ENCODE assay signal across 14 cellular contexts in the genomic region with DNA sequence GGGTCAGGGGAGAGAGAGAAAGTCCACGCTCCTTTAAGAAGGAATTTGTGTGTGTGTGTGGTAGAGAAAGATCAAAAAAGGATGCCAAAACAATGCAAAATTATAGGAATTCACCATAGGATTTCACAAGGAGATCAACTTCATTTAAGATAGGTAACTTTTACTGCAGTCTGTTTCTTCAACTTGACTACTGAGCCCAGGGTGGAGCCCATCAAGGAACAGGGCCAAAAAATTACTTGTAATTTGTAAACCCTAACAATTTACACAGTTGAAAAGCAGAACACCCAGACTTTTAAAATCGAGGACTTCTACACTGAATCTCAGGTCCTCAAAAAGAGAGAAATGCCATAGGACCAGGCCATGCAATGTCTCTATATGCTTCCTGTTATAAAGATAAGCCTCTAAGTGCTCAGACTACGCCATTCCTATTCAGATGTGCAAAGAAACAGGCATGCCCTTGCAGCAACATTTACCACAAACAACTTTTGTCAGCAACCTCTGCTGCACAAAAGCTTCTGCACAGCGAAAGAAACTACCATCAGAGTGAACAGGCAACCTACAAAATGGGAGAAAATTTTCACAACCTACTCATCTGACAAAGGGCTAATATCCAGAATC. TPM values are rescaled to one million over a fixed set of nuclear protein-coding genes. Genes with fewer than 3 reads are reported as not detected.
DNase-seq lines count a peak whose midpoint lies in the region; ATAC-seq, FAIRE-seq and TF ChIP-seq lines count a peak whose summit lies in the region.
"Had no signal": no experiment of that assay in that cellular context is flagged by ENCODE, and none has a peak within 500 bp of the region (broad histone marks: within the 10 kb centered on the region; RNA-seq: fewer than 3 reads in every experiment).

No MANE protein-coding gene starts in this region.

- no TSS peak for BruUV-seq in GM12878 (replicated peaks; lab: Mats Ljungman, UMichigan)

- no peak for TF ChIP-seq POLR2A in GM12878 (IDR thresholded peaks at IDR 0.05; ENCODE audit: low read depth, low read length)

- H3K4me1 ChIP-seq in Loucy (ENCODE audit: insufficient read depth, low read length, poor library complexity, severe bottlenecking) (peaks cover 16% of the 10 kb centered on the region), GM12878 (ENCODE audit: control insufficient read depth, insufficient read depth, low read length) (no peaks in the 10 kb centered on the region)
- peaks cover 47 to 74% of the 10 kb centered on the region in 2 donors for H3K4me1 ChIP-seq in naive thymus-derived CD4-positive, alpha-beta T cell (ENCODE audit: control insufficient read depth in 2 of 2, insufficient read depth in 2 of 2, low read length in 2 of 2)

- DNase-seq in CMK (ENCODE audit: low read depth) = peak; percentile 38
- DNase-seq in GM12878 (ENCODE audit: low read depth, low spot score) = no peak
- peak in 7 of 9 donors; percentile 45 to 84 (median 73) for DNase-seq in naive thymus-derived CD4-positive, alpha-beta T cell
- DNase-seq in dermis blood vessel endothelial cell = no peak
- DNase-seq in epidermal melanocyte (ENCODE audit: insufficient read length, low spot score) = no peak
- DNase-seq in NCI-H2227 (lab: John Stamatoyannopoulos, UW; ENCODE audit: unreplicated experiment) = no peak
- DNase-seq: amygdala; C1 segment of cervical spinal cord; dorsolateral prefrontal cortex; retina; stimulated activated CD4-positive, alpha-beta T cell treated with anti-CD3 and anti-CD28 coated beads, Interleukin-4, amount 100 ng/mL, for 1 hour; stimulated activated naive B cell treated with anti-CD40 and anti-IgM and Interleukin-4, amounts not matched to agents 10 μg/mL and 1 μg/mL and 100 μg/mL, for 72 hours had no signal

- TF ChIP-seq CTCF in Loucy (conservative IDR thresholded peaks at IDR 0.05; ENCODE audit: low read length) (no peak), GM12878 (IDR thresholded peaks at IDR 0.05 in 2 of 3, conservative IDR thresholded peaks at IDR 0.05 in 1 of 3; ENCODE audit: control insufficient read depth in 2 of 3, extremely low read depth in 1 of 3, insufficient read depth in 1 of 3, low read depth in 3 of 3, low read length in 3 of 3) (no peak)

- RAD21 ChIA-PET in GM12878 (lab: Charles Lee; ENCODE audit: unreplicated experiment) = no interaction called here

- peaks cover 17% of the 10 kb centered on the region for H3F3A ChIP-seq in Loucy (ENCODE audit: low read depth)

- intact Hi-C loops in GM12878 (cut with micrococcal nuclease; ENCODE audit: unreplicated experiment) = no loop called here
- intact Hi-C loops in naive thymus-derived CD4-positive, alpha-beta T cell (cut with micrococcal nuclease) = loop anchor here in 1 of 2 donors (1.0 to 2.0 kb wide), 4 partner anchors 8 to 108 kb away; no protein-coding TSS in a partner anchor

- H4K20me1 ChIP-seq in Loucy (ENCODE audit: insufficient read depth, low read length, poor library complexity, severe bottlenecking) (no peaks in the 10 kb centered on the region), GM12878 (ENCODE audit: control insufficient read depth, insufficient read depth) (no peaks in the 10 kb centered on the region)

- H3K27me3 ChIP-seq in Loucy (ENCODE audit: insufficient read depth, low read length, poor library complexity, severe bottlenecking) (no peaks in the 10 kb centered on the region), GM12878 (replicated peaks in 1 of 2; ENCODE audit: control insufficient read depth in 2 of 2, insufficient read depth in 2 of 2, low read length in 1 of 2) (no peaks in the 10 kb centered on the region)
- no peaks in the 10 kb centered on the region for H3K27me3 ChIP-seq in naive thymus-derived CD4-positive, alpha-beta T cell (ENCODE audit: control insufficient read depth in 2 of 2, insufficient read depth in 2 of 2, low read length in 2 of 2)

- WGBS in GM12878 (ENCODE audit: insufficient coverage, insufficient replicate concordance, low lambda C conversion rate, missing lambda C conversion rate) = 7% methylated on average over 4 of the region's 4 CpGs

- H3K9ac ChIP-seq in Loucy (ENCODE audit: low read depth, low read length, poor library complexity, severe bottlenecking) (peak overlapping the region; percentile 65), GM12878 (ENCODE audit: control insufficient read depth, insufficient read depth, low read length) (no peak overlapping the region)

- H3K79me2 ChIP-seq in Loucy (ENCODE audit: insufficient read depth, low read length) = no peaks in the 10 kb centered on the region
- H3K79me2 ChIP-seq in GM12878 (ENCODE audit: control insufficient read depth, insufficient read depth, low read length) = no peaks in the 10 kb centered on the region

- H3K9me3 ChIP-seq in Loucy (ENCODE audit: insufficient read depth, low read depth, low read length) (peaks cover 52% of the 10 kb centered on the region), GM12878 (replicated peaks; ENCODE audit: control insufficient read depth, insufficient read depth, low read length) (peaks cover 6% of the 10 kb centered on the region)
- H3K9me3 ChIP-seq in naive thymus-derived CD4-positive, alpha-beta T cell (ENCODE audit: control insufficient read depth in 2 of 3, low read length in 3 of 3) = peaks cover 8 to 16% (median 10%) of the 10 kb centered on the region in 3 experiments

- POLR2A ChIA-PET in GM12878 (lab: Charles Lee) = no interaction called here
- POLR2A ChIA-PET in naive thymus-derived CD4-positive, alpha-beta T cell (lab: Charles Lee) = interaction anchor here (0.6 to 8.8 kb wide), 12 partner anchors 9 to 199 kb away, joined by 3 to 182 read pairs (median 6); a partner anchor contains a TSS

- CTCF ChIA-PET in GM12878 (lab: Yijun Ruan, JAX) = no interaction called here
- CTCF ChIA-PET in naive thymus-derived CD4-positive, alpha-beta T cell (lab: Charles Lee) = no interaction called here

- in situ Hi-C loops in GM12878 (cut with MboI) = no loop called here

- peaks cover 12 to 86% (median 53%) of the 10 kb centered on the region in 11 donors for H3K9me3 Mint-ChIP-seq in naive thymus-derived CD4-positive, alpha-beta T cell

- H3K4me3 Mint-ChIP-seq in naive thymus-derived CD4-positive, alpha-beta T cell = peak overlapping the region; percentile 48 to 92 (median 78)
- H3K4me3 Mint-ChIP-seq: stimulated activated naive B cell treated with anti-CD40 and anti-IgM and Interleukin-4, amounts not matched to agents 10 μg/mL and 1 μg/mL and 100 μg/mL, for 72 hours had no signal

- peaks cover 45 to 95% (median 90%) of the 10 kb centered on the region in 7 donors for H3K4me1 Mint-ChIP-seq in naive thymus-derived CD4-positive, alpha-beta T cell
- H3K4me1 Mint-ChIP-seq: stimulated activated naive B cell treated with anti-CD40 and anti-IgM and Interleukin-4, amounts not matched to agents 10 μg/mL and 1 μg/mL and 100 μg/mL, for 72 hours had no signal

- peak overlapping the region; percentile 89 to 99 (median 94) for H3K27ac Mint-ChIP-seq in naive thymus-derived CD4-positive, alpha-beta T cell
- H3K27ac Mint-ChIP-seq: stimulated activated naive B cell treated with anti-CD40 and anti-IgM and Interleukin-4, amounts not matched to agents 10 μg/mL and 1 μg/mL and 100 μg/mL, for 72 hours had no signal

- H3K27me3 Mint-ChIP-seq in naive thymus-derived CD4-positive, alpha-beta T cell = no peaks in the 10 kb centered on the region

- H2AFZ ChIP-seq in Loucy (ENCODE audit: low read length) (no peak overlapping the region), GM12878 (ENCODE audit: control insufficient read depth, low read depth, low read length) (peak overlapping the region; percentile 60)

- SMC1A ChIA-PET in GM12878 (lab: Charles Lee; ENCODE audit: uncharacterized antibody, unreplicated experiment) = no interaction called here

- peak overlapping the region; percentile 56 for H3K4me3 ChIP-seq in Loucy (ENCODE audit: low read length, poor library complexity, severe bottlenecking)
- H3K4me3 ChIP-seq in GM12878 = no peak overlapping the region
- peak overlapping the region; percentile 42 for H3K4me3 ChIP-seq in naive thymus-derived CD4-positive, alpha-beta T cell (ENCODE audit: low read length)
- H3K4me3 ChIP-seq: dorsolateral prefrontal cortex had no signal

- no peak overlapping the region for H3K27ac ChIP-seq in GM12878 (ENCODE audit: control insufficient read depth, insufficient read depth)
- peak overlapping the region; percentile 66 for H3K27ac ChIP-seq in naive thymus-derived CD4-positive, alpha-beta T cell (ENCODE audit: low read depth, low read length)

- H3K36me3 ChIP-seq in Loucy (ENCODE audit: insufficient read depth, low read length) (peaks cover 8% of the 10 kb centered on the region; the same call in 1 of the 2 replicates), GM12878 (ENCODE audit: control insufficient read depth in 2 of 2, insufficient read depth in 2 of 2, low read length in 1 of 2) (no peaks in the 10 kb centered on the region)
- H3K36me3 ChIP-seq in naive thymus-derived CD4-positive, alpha-beta T cell (ENCODE audit: control insufficient read depth in 2 of 3, insufficient read depth in 3 of 3, low read length in 3 of 3) = no peaks in the 10 kb centered on the region

- no peaks in the 10 kb centered on the region for H3K9me2 ChIP-seq in Loucy (replicated peaks; ENCODE audit: low read depth, low read length)

- no peak for ATAC-seq in GM12878
- ATAC-seq in naive thymus-derived CD4-positive, alpha-beta T cell = peak; percentile 99
- ATAC-seq: stimulated activated naive B cell treated with anti-CD40 and anti-IgM and Interleukin-4, amounts not matched to agents 10 μg/mL and 1 μg/mL and 100 μg/mL, for 72 hours had no signal

- FAIRE-seq in GM12878 (lab: Jason Lieb, UNC) = no peak

- TF ChIP-seq EP300 in GM12878 (IDR thresholded peaks at IDR 0.05; ENCODE audit: borderline replicate concordance in 1 of 2, control insufficient read depth in 1 of 2, low read depth in 2 of 2, low read length in 2 of 2) = no peak

- H3K4me2 ChIP-seq in Loucy (ENCODE audit: low read depth, low read length, poor library complexity, severe bottlenecking) = peak overlapping the region; percentile 73
- H3K4me2 ChIP-seq in GM12878 (ENCODE audit: control insufficient read depth, insufficient read depth) = no peak overlapping the region

- H3K36me3 Mint-ChIP-seq in naive thymus-derived CD4-positive, alpha-beta T cell = peaks cover 34 to 82% (median 46%) of the 10 kb centered on the region in 5 donors

- TF ChIP-seq RAD21 in GM12878 (IDR thresholded peaks at IDR 0.05; ENCODE audit: insufficient read depth, low read depth, low read length) = no peak

RNA-seq across cellular contexts. Expression of a gene that starts 10.6 kb away (rescaled TPM):
- total RNA-seq in GM12878 (2013; cell fraction: nucleolus; rRNA removed) = 0.32 and 0.33 TPM in 2 replicates
- total RNA-seq in GM12878 (2014; rRNA removed) (0.11 and 0.98 TPM in 2 replicates), GM12878 (2014; rRNA removed; fragmentation: Illumina TruSeq; extraction: Trizol) (0.28 and 0.40 TPM in 2 replicates), GM12878 (2021) (0.54 and 1.0 TPM in 2 replicates), dermis blood vessel endothelial cell (388 and 408 TPM in 2 replicates)
- 1.4 TPM for polyA plus RNA-seq in GM12878 (2011; ENCODE audit: low read depth)
- polyA plus RNA-seq in GM12878 (2011; rRNA removed) (1.5 and 2.5 TPM in 2 replicates), GM12878 (2014; fragmentation: Illumina TruSeq; extraction: Trizol) (0.43 and 1.5 TPM in 2 replicates), GM12878 (2014; fragmentation: Nextera tagmentation; extraction: Ambion mirVana) (under 1 TPM in 1 of 2 experiments, not detected in 1; 0.29 TPM), GM12878 (2014; rRNA removed) (0.06 and 0.65 TPM in 2 replicates), GM12878 (2016; fragmentation: Nextera tagmentation; extraction: Ambion mirVana) (under 1 TPM; 0.11 to 0.32 TPM)
- polyA plus RNA-seq in GM12878 (2011; cell fraction: cytosol; rRNA removed) = 0.77 and 1.6 TPM in 2 replicates
- 0.38 and 0.54 TPM in 2 replicates for polyA plus RNA-seq in GM12878 (2011; cell fraction: nucleus; rRNA removed)
- polyA plus RNA-seq in GM12878 (2012) = 1.7 and 3.5 TPM in 2 replicates
- polyA minus RNA-seq in GM12878 (2011; rRNA and poly(A)+ RNA removed) = 0.77 and 1.5 TPM in 2 replicates
- polyA minus RNA-seq in GM12878 (2011; cell fraction: cytosol; rRNA and poly(A)+ RNA removed) = 0.94 TPM in 1 of 2 replicates, not detected in the other
- 0.73 TPM in 1 of 2 replicates, not detected in the other for polyA minus RNA-seq in GM12878 (2011; cell fraction: nucleus; rRNA and poly(A)+ RNA removed)
- 100 to 1,000 TPM in 4 of 5 experiments, 10 to 100 TPM in 1; 74.9 to 413 (median 406) TPM for total RNA-seq in naive thymus-derived CD4-positive, alpha-beta T cell
- polyA plus RNA-seq in naive thymus-derived CD4-positive, alpha-beta T cell = 100 to 1,000 TPM; 405 to 762 TPM
- total RNA-seq: fibroblast of villous mesenchyme had no signal

RNA-seq across cellular contexts. Expression of a gene that starts 42.0 kb away (rescaled TPM):
- 0.42 TPM in 1 of 2 replicates, not detected in the other for total RNA-seq in GM12878 (2013; cell fraction: nucleolus; rRNA removed)
- 2.7 and 2.8 TPM in 2 replicates for total RNA-seq in GM12878 (2014; rRNA removed)
- total RNA-seq in GM12878 (2014; rRNA removed; fragmentation: Illumina TruSeq; extraction: Trizol) = 4.5 and 5.1 TPM in 2 replicates
- total RNA-seq in GM12878 (2021) = 3.4 and 3.9 TPM in 2 replicates
- polyA plus RNA-seq in GM12878 (2011; ENCODE audit: low read depth) = 6.3 TPM
- 4.9 and 7.4 TPM in 2 replicates for polyA plus RNA-seq in GM12878 (2011; rRNA removed)
- polyA plus RNA-seq in GM12878 (2011; cell fraction: cytosol; rRNA removed) = 4.9 and 5.4 TPM in 2 replicates
- 3.0 and 3.2 TPM in 2 replicates for polyA plus RNA-seq in GM12878 (2011; cell fraction: nucleus; rRNA removed)
- polyA plus RNA-seq in GM12878 (2012) = 7.0 and 9.8 TPM in 2 replicates
- polyA plus RNA-seq in GM12878 (2014; fragmentation: Illumina TruSeq; extraction: Trizol) = 7.4 and 10.2 TPM in 2 replicates
- 10 to 100 TPM; 14.1 to 16.6 TPM for polyA plus RNA-seq in GM12878 (2014; fragmentation: Nextera tagmentation; extraction: Ambion mirVana)
- 3.5 and 3.7 TPM in 2 replicates for polyA plus RNA-seq in GM12878 (2014; rRNA removed)
- polyA plus RNA-seq in GM12878 (2016; fragmentation: Nextera tagmentation; extraction: Ambion mirVana) = 1 to 10 TPM; 5.8 to 6.8 TPM
- polyA minus RNA-seq in GM12878 (2011; rRNA and poly(A)+ RNA removed) = 3.1 and 4.6 TPM in 2 replicates
- 2.0 and 2.5 TPM in 2 replicates for polyA minus RNA-seq in GM12878 (2011; cell fraction: cytosol; rRNA and poly(A)+ RNA removed)
- 1.9 and 2.1 TPM in 2 replicates for polyA minus RNA-seq in GM12878 (2011; cell fraction: nucleus; rRNA and poly(A)+ RNA removed)
- total RNA-seq in naive thymus-derived CD4-positive, alpha-beta T cell = 100 to 1,000 TPM in 3 of 5 experiments, 10 to 100 TPM in 2; 66.3 to 555 (median 321) TPM
- polyA plus RNA-seq in naive thymus-derived CD4-positive, alpha-beta T cell = 1,000 to 10,000 TPM in 1 of 2 donors, 100 to 1,000 TPM in 1; 772 to 1,293 TPM
- total RNA-seq in dermis blood vessel endothelial cell = 111 and 145 TPM in 2 replicates
- total RNA-seq: fibroblast of villous mesenchyme had no signal

Comparison
In these comparisons a context has a peak if more than half of its experiments do, and no peak if none do; other contexts are left out.
1. DNase-seq: peak in CMK (single experiment) and naive thymus-derived CD4-positive, alpha-beta T cell (7 of 9); none in GM12878 (single experiment), dermis blood vessel endothelial cell (single experiment), epidermal melanocyte (single experiment) and NCI-H2227 (single experiment).
2. RNA of a gene that starts 10.6 kb away (total RNA-seq): 388 to 408 TPM in dermis blood vessel endothelial cell and 74.9 to 413 TPM in naive thymus-derived CD4-positive, alpha-beta T cell; 0.11 to 1.0 TPM in GM12878; every median in the first group is over 10 times any median in the second.
3. RNA of a gene that starts 42.0 kb away (total RNA-seq): 66.3 to 555 TPM in naive thymus-derived CD4-positive, alpha-beta T cell and 111 to 145 TPM in dermis blood vessel endothelial cell; 0.42 to 5.1 TPM in GM12878; every median in the first group is over 10 times any median in the second.